ENCODE assay signal across 23 cellular contexts in genomic region chr1:18722270-18722669, GRCh38.
"Had no signal": no experiment of that assay in that cellular context is flagged by ENCODE, and none has a peak within 500 bp of the region (broad histone marks: within the 10 kb centered on the region; RNA-seq: fewer than 3 reads in every experiment).

No MANE protein-coding gene starts in this region.

- FAIRE-seq: endometrium, frontal cortex, islet of Langerhans had no signal

- H3K9me3 ChIP-seq: heart right ventricle, neutrophil, sigmoid colon, tibial artery, upper lobe of left lung, uterus had no signal

- H3K27ac ChIP-seq: dorsolateral prefrontal cortex, heart right ventricle, neutrophil, sigmoid colon, skin epidermis, tibial artery, upper lobe of left lung, uterus had no signal

- H3K27me3 ChIP-seq: uterus had no signal

- DNase-seq: cortex of kidney; dorsolateral prefrontal cortex; effector CD8-positive, alpha-beta T cell; heart right ventricle; hypothalamus; kidney glomerular epithelial cell; naive thymus-derived CD4-positive, alpha-beta T cell; nephron progenitor cell; posterior cingulate gyrus; sigmoid colon; stimulated activated CD4-positive, alpha-beta T cell treated with anti-CD3 and anti-CD28 coated beads, Interleukin-4, amount 100 ng/mL, for 1 hour; stimulated activated CD8-positive, alpha-beta memory T cell treated with anti-CD3 and anti-CD28 coated beads, Interleukin-4, amount 100 ng/mL, for 48 hours; stimulated activated naive CD8-positive, alpha-beta T cell treated with anti-CD3 and anti-CD28 coated beads, Interleukin-15, Interleukin-2, amounts not matched to agents 100 U/mL and 50 U/mL, for 24 hours; tibial artery; upper lobe of left lung; uterus had no signal

- H3K36me3 ChIP-seq: heart right ventricle, neutrophil, sigmoid colon, tibial artery, upper lobe of left lung, uterus had no signal

- ATAC-seq: esophagus mucosa; heart right ventricle; naive thymus-derived CD4-positive, alpha-beta T cell; stimulated activated effector memory CD8-positive, alpha-beta T cell treated with anti-CD3 and anti-CD28 coated beads, Interleukin-12 subunit alpha, Interleukin-12 subunit beta, amount 100 ng/mL, for 72 hours; stimulated activated naive CD8-positive, alpha-beta T cell treated with anti-CD3 and anti-CD28 coated beads, Interleukin-15, Interleukin-2, amounts not matched to agents 100 U/mL and 50 U/mL, for 24 hours had no signal

- H3K4me1 ChIP-seq: heart right ventricle, upper lobe of left lung, uterus had no signal

- H3K4me3 ChIP-seq: dorsolateral prefrontal cortex, heart right ventricle, sigmoid colon, skin epidermis, tibial artery, upper lobe of left lung, uterus had no signal
